In genomic region chr10:112307631-112308502, GRCh38 we compare ENCODE assay signal across 7 cellular contexts. TPM values are rescaled to one million over a fixed set of nuclear protein-coding genes. Genes with fewer than 3 reads are reported as not detected.
DNase-seq lines count a peak whose midpoint lies in the region; ATAC-seq and TF ChIP-seq lines count a peak whose summit lies in the region.

No MANE protein-coding gene starts in this region.

- no peaks in the 10 kb centered on the region for H3K36me3 ChIP-seq in MG63

- ATAC-seq in GM21528 (IDR thresholded peaks at IDR 0.05; ENCODE audit: low FRiP score, unreplicated experiment): peak; percentile 72
- ATAC-seq in activated CD8-positive, alpha-beta memory T cell treated with anti-CD3 and anti-CD28 coated beads, Interleukin-2, amount 10 ng/mL, durations not matched to agents 7 days and 5 days: peak; percentile 68

- H3K36me3 Mint-ChIP-seq in activated CD8-positive, alpha-beta memory T cell treated with anti-CD3 and anti-CD28 coated beads, Interleukin-2, amount 10 ng/mL, durations not matched to agents 7 days and 5 days: no peaks in the 10 kb centered on the region
- no peaks in the 10 kb centered on the region for H3K36me3 Mint-ChIP-seq in progenitor cell of endocrine pancreas (ENCODE audit: insufficient read depth)

- DNase-seq in ELR (ENCODE audit: low read depth) (peak; percentile 58), MG63 (peak; percentile 45), foreskin melanocyte (peak; percentile 40), progenitor cell of endocrine pancreas (ENCODE audit: low spot score, unreplicated experiment) (peak; percentile 36)
- peak; percentile 52 for DNase-seq in activated CD8-positive, alpha-beta memory T cell treated with anti-CD3 and anti-CD28 coated beads, Interleukin-2, amount 10 ng/mL, durations not matched to agents 7 days and 5 days
- DNase-seq in activated CD4-positive, CD25-positive, alpha-beta regulatory T cell treated with anti-CD3 and anti-CD28 coated beads, Interleukin-2, amount 50 U/mL, for 72 hours: no peak

- H3K4me3 Mint-ChIP-seq in activated CD8-positive, alpha-beta memory T cell treated with anti-CD3 and anti-CD28 coated beads, Interleukin-2, amount 10 ng/mL, durations not matched to agents 7 days and 5 days: no peak overlapping the region
- no peak overlapping the region for H3K4me3 Mint-ChIP-seq in progenitor cell of endocrine pancreas (ENCODE audit: low read depth)

- peak; percentile 83 for TF ChIP-seq CTCF in progenitor cell of endocrine pancreas (IDR thresholded peaks at IDR 0.05; ENCODE audit: unreplicated experiment)

- CTCF ChIA-PET in activated CD8-positive, alpha-beta memory T cell treated with anti-CD3 and anti-CD28 coated beads, Interleukin-2, amount 10 ng/mL, durations not matched to agents 7 days and 5 days (lab: Charles Lee): interaction anchor here (0.6 to 2.9 kb wide), 12 partner anchors 9 to 219 kb away, joined by 3 to 10 read pairs (median 3); no protein-coding TSS in a partner anchor

- no peaks in the 10 kb centered on the region for H3K27me3 ChIP-seq in MG63

- H3K27me3 Mint-ChIP-seq in activated CD8-positive, alpha-beta memory T cell treated with anti-CD3 and anti-CD28 coated beads, Interleukin-2, amount 10 ng/mL, durations not matched to agents 7 days and 5 days: peaks cover 35% of the 10 kb centered on the region
- peaks cover 5% of the 10 kb centered on the region for H3K27me3 Mint-ChIP-seq in progenitor cell of endocrine pancreas

- H3K4me3 ChIP-seq in MG63: no peak overlapping the region

- no peaks in the 10 kb centered on the region for H3K4me1 Mint-ChIP-seq in activated CD8-positive, alpha-beta memory T cell treated with anti-CD3 and anti-CD28 coated beads, Interleukin-2, amount 10 ng/mL, durations not matched to agents 7 days and 5 days
- H3K4me1 Mint-ChIP-seq in progenitor cell of endocrine pancreas (ENCODE audit: low read depth): peaks cover 4% of the 10 kb centered on the region

- no peaks in the 10 kb centered on the region for H3K9me3 Mint-ChIP-seq in activated CD8-positive, alpha-beta memory T cell treated with anti-CD3 and anti-CD28 coated beads, Interleukin-2, amount 10 ng/mL, durations not matched to agents 7 days and 5 days (ENCODE audit: low read depth)
- no peaks in the 10 kb centered on the region for H3K9me3 Mint-ChIP-seq in progenitor cell of endocrine pancreas (ENCODE audit: low read depth)

- H3K27ac Mint-ChIP-seq in activated CD8-positive, alpha-beta memory T cell treated with anti-CD3 and anti-CD28 coated beads, Interleukin-2, amount 10 ng/mL, durations not matched to agents 7 days and 5 days: no peak overlapping the region
- H3K27ac Mint-ChIP-seq in progenitor cell of endocrine pancreas: no peak overlapping the region

- no peaks in the 10 kb centered on the region for H3K9me3 ChIP-seq in MG63

RNA-seq across cellular contexts. Expression of gene TECTB, which starts 24.7 kb away (rescaled TPM):
- total RNA-seq in MG63 (2014; rRNA removed; shearing (Covaris generic); ENCODE audit: low replicate concordance): not detected in 2 replicates
- not detected for total RNA-seq in activated CD8-positive, alpha-beta memory T cell treated with anti-CD3 and anti-CD28 coated beads, Interleukin-2, amount 10 ng/mL, durations not matched to agents 7 days and 5 days
- not detected in 2 replicates for total RNA-seq in progenitor cell of endocrine pancreas
